Comparison of ENCODE assay signal across 21 cellular contexts in the genomic region with DNA sequence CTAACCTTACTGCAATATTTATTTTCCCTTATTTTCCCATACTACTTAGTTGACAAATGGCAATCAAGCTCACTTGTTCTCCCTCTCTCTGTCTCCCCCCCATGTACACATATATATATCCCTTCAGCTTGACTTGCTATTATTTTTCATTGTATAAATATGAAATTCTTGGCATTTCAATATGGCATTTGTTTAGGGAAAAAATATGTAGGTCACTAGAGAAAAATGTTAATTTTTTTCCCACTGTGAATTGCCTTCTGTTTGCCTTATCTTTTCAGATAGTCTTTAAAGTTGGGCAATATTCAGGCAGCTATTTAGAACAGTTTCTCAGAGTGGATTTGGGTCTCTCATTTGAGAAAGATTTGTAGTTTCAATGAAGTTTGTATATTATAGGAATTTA.
DNase-seq lines count a peak whose midpoint lies in the region; ATAC-seq, FAIRE-seq and TF ChIP-seq lines count a peak whose summit lies in the region.
"Had no signal": no experiment of that assay in that cellular context is flagged by ENCODE, and none has a peak within 500 bp of the region (broad histone marks: within the 10 kb centered on the region; RNA-seq: fewer than 3 reads in every experiment).

No MANE protein-coding gene starts in this region.

- H3K27me3 Mint-ChIP-seq in GM23338 (ENCODE audit: insufficient read depth, low read depth, poor library complexity): no peaks in the 10 kb centered on the region
- no peaks in the 10 kb centered on the region for H3K27me3 Mint-ChIP-seq in stimulated activated memory B cell treated with anti-CD40 and anti-IgM and Interleukin-4, amounts not matched to agents 10 μg/mL and 1 μg/mL and 100 μg/mL, for 72 hours
- H3K27me3 Mint-ChIP-seq in activated CD4-positive, alpha-beta T cell treated with anti-CD3 and anti-CD28 coated beads, Interleukin-2, amount 10 ng/mL, durations not matched to agents 7 days and 5 days: no peaks in the 10 kb centered on the region
- H3K27me3 Mint-ChIP-seq: CD4-positive, CD25-positive, alpha-beta regulatory T cell had no signal

- TF ChIP-seq CTCF in GM23338 (conservative IDR thresholded peaks at IDR 0.05; ENCODE audit: low read depth in 2 of 2) (no peak), fibroblast of villous mesenchyme (IDR thresholded peaks at IDR 0.05; ENCODE audit: insufficient read depth, low read depth, low read length) (no peak), HepG2 (CRISPR knock-in tag; IDR thresholded peaks at IDR 0.05) (no peak)

- peak overlapping the region; percentile 83; the same call in 1 of the 2 replicates for H3K27ac Mint-ChIP-seq in GM23338
- H3K27ac Mint-ChIP-seq in stimulated activated memory B cell treated with anti-CD40 and anti-IgM and Interleukin-4, amounts not matched to agents 10 μg/mL and 1 μg/mL and 100 μg/mL, for 72 hours: peak overlapping the region; percentile 42
- H3K27ac Mint-ChIP-seq in activated CD4-positive, alpha-beta T cell treated with anti-CD3 and anti-CD28 coated beads, Interleukin-2, amount 10 ng/mL, durations not matched to agents 7 days and 5 days: no peak overlapping the region
- H3K27ac Mint-ChIP-seq: CD4-positive, CD25-positive, alpha-beta regulatory T cell had no signal

- H3K4me1 Mint-ChIP-seq in GM23338: peaks cover 42% of the 10 kb centered on the region
- H3K4me1 Mint-ChIP-seq in stimulated activated memory B cell treated with anti-CD40 and anti-IgM and Interleukin-4, amounts not matched to agents 10 μg/mL and 1 μg/mL and 100 μg/mL, for 72 hours: peaks cover 7% of the 10 kb centered on the region
- H3K4me1 Mint-ChIP-seq in activated CD4-positive, alpha-beta T cell treated with anti-CD3 and anti-CD28 coated beads, Interleukin-2, amount 10 ng/mL, durations not matched to agents 7 days and 5 days: no peaks in the 10 kb centered on the region
- H3K4me1 Mint-ChIP-seq: CD4-positive, CD25-positive, alpha-beta regulatory T cell had no signal

- intact Hi-C loops in HepG2 (cut with micrococcal nuclease; ENCODE audit: unreplicated experiment): no loop called here

- ATAC-seq in GM23338 (no peak), HepG2 (no peak)
- ATAC-seq in stimulated activated memory B cell treated with anti-CD40 and anti-IgM and Interleukin-4, amounts not matched to agents 10 μg/mL and 1 μg/mL and 100 μg/mL, for 72 hours: no peak
- ATAC-seq: GM12878, HCT116, PC-3 had no signal

- FAIRE-seq in HepG2 (lab: Jason Lieb, UNC): no peak
- FAIRE-seq: GM12878 had no signal

- no peak for TF ChIP-seq EP300 in HepG2 (IDR thresholded peaks at IDR 0.05; ENCODE audit: low read depth in 2 of 2, low read length in 2 of 2)
- TF ChIP-seq EP300 in HepG2 (CRISPR knock-in tag; IDR thresholded peaks at IDR 0.05; ENCODE audit: borderline replicate concordance): no peak

- H3K36me3 ChIP-seq in GM23338 (ENCODE audit: insufficient read depth): no peaks in the 10 kb centered on the region
- H3K36me3 ChIP-seq in HepG2 (replicated peaks in 1 of 2; ENCODE audit: control insufficient read depth in 1 of 2, insufficient read depth in 2 of 2, low read length in 2 of 2): peaks cover 3 to 25% of the 10 kb centered on the region in 2 experiments; a peak in 3 of 5 replicates

- H3K4me3 Mint-ChIP-seq in GM23338: no peak overlapping the region
- no peak overlapping the region for H3K4me3 Mint-ChIP-seq in stimulated activated memory B cell treated with anti-CD40 and anti-IgM and Interleukin-4, amounts not matched to agents 10 μg/mL and 1 μg/mL and 100 μg/mL, for 72 hours
- no peak overlapping the region for H3K4me3 Mint-ChIP-seq in activated CD4-positive, alpha-beta T cell treated with anti-CD3 and anti-CD28 coated beads, Interleukin-2, amount 10 ng/mL, durations not matched to agents 7 days and 5 days
- H3K4me3 Mint-ChIP-seq: CD4-positive, CD25-positive, alpha-beta regulatory T cell had no signal

- TF ChIP-seq RAD21 in HepG2 (CRISPR knock-in tag; IDR thresholded peaks at IDR 0.05): no peak

- H4K20me1 ChIP-seq in GM23338 (replicated peaks; ENCODE audit: insufficient read depth) (no peaks in the 10 kb centered on the region), HepG2 (ENCODE audit: insufficient read depth, low read length) (no peaks in the 10 kb centered on the region)

- no peak overlapping the region for H2AFZ ChIP-seq in GM23338
- no peak overlapping the region for H2AFZ ChIP-seq in HepG2 (ENCODE audit: low read length)

- CTCF ChIA-PET in activated CD4-positive, alpha-beta T cell treated with anti-CD3 and anti-CD28 coated beads, Interleukin-2, amount 10 ng/mL, durations not matched to agents 7 days and 5 days (lab: Charles Lee): no interaction called here
- CTCF ChIA-PET in HepG2 (lab: Yijun Ruan, JAX; ENCODE audit: low intra/inter-chr PET ratio, low total read pairs): no interaction called here

- H3K9ac ChIP-seq in HepG2 (ENCODE audit: insufficient read depth, low read depth, low read length): no peak overlapping the region

- no peaks in the 10 kb centered on the region for H3K9me3 Mint-ChIP-seq in GM23338
- no peaks in the 10 kb centered on the region for H3K9me3 Mint-ChIP-seq in stimulated activated memory B cell treated with anti-CD40 and anti-IgM and Interleukin-4, amounts not matched to agents 10 μg/mL and 1 μg/mL and 100 μg/mL, for 72 hours
- no peaks in the 10 kb centered on the region for H3K9me3 Mint-ChIP-seq in activated CD4-positive, alpha-beta T cell treated with anti-CD3 and anti-CD28 coated beads, Interleukin-2, amount 10 ng/mL, durations not matched to agents 7 days and 5 days
- H3K9me3 Mint-ChIP-seq: CD4-positive, CD25-positive, alpha-beta regulatory T cell had no signal

- no peaks in the 10 kb centered on the region for H3K27me3 ChIP-seq in GM23338 (ENCODE audit: insufficient read depth)
- H3K27me3 ChIP-seq in HepG2 (ENCODE audit: control insufficient read depth in 1 of 2, insufficient read depth in 2 of 2, low read length in 2 of 2): no peaks in the 10 kb centered on the region

- peaks cover 30% of the 10 kb centered on the region for H3K4me1 ChIP-seq in GM23338 (ENCODE audit: insufficient read depth)
- no peaks in the 10 kb centered on the region for H3K4me1 ChIP-seq in HepG2 (ENCODE audit: insufficient read depth, low read length)

- H3K27ac ChIP-seq in GM23338 (ENCODE audit: low read depth) (peak overlapping the region; percentile 46; the same call in 1 of the 2 replicates), HepG2 (ENCODE audit: extremely low read length, insufficient read depth, low read length) (no peak overlapping the region)
- H3K27ac ChIP-seq: HL-60 had no signal

- no TSS peak for BruUV-seq in HepG2 (replicated peaks; lab: Mats Ljungman, UMichigan)

- no peaks in the 10 kb centered on the region for H3F3A ChIP-seq in GM23338 (replicated peaks; ENCODE audit: low read depth)

- no peak overlapping the region for H3K4me3 ChIP-seq in GM23338
- H3K4me3 ChIP-seq in fibroblast of villous mesenchyme (ENCODE audit: low read depth, low read length): no peak overlapping the region
- H3K4me3 ChIP-seq in HepG2 (replicated peaks in 1 of 3; ENCODE audit: insufficient read depth in 1 of 3, low read depth in 2 of 3, low read length in 3 of 3): no peak overlapping the region
- H3K4me3 ChIP-seq: GM12878 had no signal

- DNase-seq in GM23338 (ENCODE audit: low spot score) (no peak), amniotic epithelial cell (ENCODE audit: low read depth) (peak; percentile 86), fibroblast of villous mesenchyme (ENCODE audit: low read depth) (peak; percentile 34), HepG2 (ENCODE audit: low spot score) (no peak)
- no peak for DNase-seq in activated CD4-positive, alpha-beta T cell treated with anti-CD3 and anti-CD28 coated beads, Interleukin-2, amount 10 ng/mL, durations not matched to agents 7 days and 5 days
- DNase-seq in activated CD4-positive, alpha-beta T cell treated with anti-CD3 and anti-CD28 coated beads, Interleukin-2, amount 50 U/mL, for 1 hour: no peak
- DNase-seq: CD4-positive, CD25-positive, alpha-beta regulatory T cell; DMS 273 treated with DMSO at 0.1 percent for 48 hours; DMS79 treated with DMSO at 0.1 percent for 48 hours; GOT3; MV-4-11; NCI-H1105 treated with DMSO at 0.1 percent for 48 hours; NCI-H187; NCI-H446 treated with DMSO at 0.1 percent for 48 hours; NCI-H526 treated with DMSO at 0.1 percent for 48 hours; PC-3; Right ventricle myocardium superior had no signal

- no peak overlapping the region for H3K4me2 ChIP-seq in GM23338
- H3K4me2 ChIP-seq in HepG2 (ENCODE audit: low read depth, low read length): no peak overlapping the region

- H3K79me2 ChIP-seq in GM23338 (replicated peaks; ENCODE audit: insufficient read depth): no peaks in the 10 kb centered on the region
- H3K79me2 ChIP-seq in HepG2 (ENCODE audit: insufficient read depth, low read length): no peaks in the 10 kb centered on the region

- peaks cover 17% of the 10 kb centered on the region; the same call in 2 of the 3 replicates for H3K36me3 Mint-ChIP-seq in GM23338 (ENCODE audit: low read depth)
- H3K36me3 Mint-ChIP-seq in stimulated activated memory B cell treated with anti-CD40 and anti-IgM and Interleukin-4, amounts not matched to agents 10 μg/mL and 1 μg/mL and 100 μg/mL, for 72 hours: peaks cover 58% of the 10 kb centered on the region
- H3K36me3 Mint-ChIP-seq in activated CD4-positive, alpha-beta T cell treated with anti-CD3 and anti-CD28 coated beads, Interleukin-2, amount 10 ng/mL, durations not matched to agents 7 days and 5 days (ENCODE audit: low read depth): no peaks in the 10 kb centered on the region

- POLR2A ChIA-PET in activated CD4-positive, alpha-beta T cell treated with anti-CD3 and anti-CD28 coated beads, Interleukin-2, amount 10 ng/mL, durations not matched to agents 7 days and 5 days (lab: Charles Lee): no interaction called here
- POLR2A ChIA-PET in HepG2 (lab: Yijun Ruan, JAX): no interaction called here

- H3K9me3 ChIP-seq in HepG2 (ENCODE audit: low read length): no peaks in the 10 kb centered on the region

- in situ Hi-C loops in HepG2 (cut with HindIII; ENCODE audit: extremely low pct_ligation_motif_present, low pct_unique_long_range_greater_than_20kb): no loop called here

- no peaks in the 10 kb centered on the region for H3K9me2 ChIP-seq in GM23338 (ENCODE audit: insufficient read depth)

- no peak for TF ChIP-seq POLR2A in HepG2 (IDR thresholded peaks at IDR 0.05; ENCODE audit: insufficient read depth in 1 of 2, low read depth in 2 of 2, low read length in 2 of 2)

TF ChIP-seq in GM23338, 12 proteins besides CTCF, POLR2A, EP300 and RAD21 (continues in another document):
- TF ChIP-seq POLR2AphosphoS5 (IDR thresholded peaks at IDR 0.05; ENCODE audit: low read depth) (no peak), NANOG (IDR thresholded peaks at IDR 0.05; ENCODE audit: borderline replicate concordance) (no peak), ZNF331 (CRISPR knock-in tag; IDR thresholded peaks at IDR 0.05; ENCODE audit: low read depth) (no peak), EZH2 (IDR thresholded peaks at IDR 0.05; ENCODE audit: low read depth, unreplicated experiment) (no peak), JUNB (IDR thresholded peaks at IDR 0.05; ENCODE audit: unreplicated experiment) (no peak)

Comparison
In these comparisons a context has a peak if more than half of its experiments do, and no peak if none do; other contexts are left out.
1. DNase-seq: peak in amniotic epithelial cell (single experiment) and fibroblast of villous mesenchyme (single experiment); none in GM23338 (single experiment), activated CD4-positive, alpha-beta T cell treated with anti-CD3 and anti-CD28 coated beads, Interleukin-2, amount 10 ng/mL, durations not matched to agents 7 days and 5 days (single experiment), activated CD4-positive, alpha-beta T cell treated with anti-CD3 and anti-CD28 coated beads, Interleukin-2, amount 50 U/mL, for 1 hour (single experiment) and HepG2 (single experiment).